ENCODE assay signal across 13 cellular contexts in the genomic region with DNA sequence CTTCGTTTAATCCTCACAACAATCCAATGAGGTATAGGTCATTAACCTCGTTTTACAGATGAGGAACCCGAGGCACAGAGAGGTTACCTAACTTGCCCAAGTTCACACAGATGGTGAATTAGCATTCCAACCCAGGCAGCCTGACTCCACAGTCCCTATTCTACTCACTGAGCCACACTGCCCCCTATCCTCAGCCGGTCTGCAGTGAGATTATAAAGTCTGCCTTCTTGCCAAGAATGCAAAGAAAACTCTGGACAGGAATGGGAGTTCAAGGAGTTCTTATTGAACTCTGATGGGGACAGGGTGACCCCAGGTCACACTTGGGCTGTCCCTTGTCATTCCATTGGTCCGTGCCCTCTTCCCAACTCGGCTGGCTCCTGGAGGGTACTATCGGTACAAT.
DNase-seq lines count a peak whose midpoint lies in the region; ATAC-seq, FAIRE-seq and TF ChIP-seq lines count a peak whose summit lies in the region.
"Had no signal": no experiment of that assay in that cellular context is flagged by ENCODE, and none has a peak within 500 bp of the region (broad histone marks: within the 10 kb centered on the region; RNA-seq: fewer than 3 reads in every experiment).

No MANE protein-coding gene starts in this region.

- no peaks in the 10 kb centered on the region for H3K36me3 Mint-ChIP-seq in WTC11
- H3K36me3 Mint-ChIP-seq: activated naive CD8-positive, alpha-beta T cell had no signal

- H3K27me3 Mint-ChIP-seq in WTC11 (ENCODE audit: low read depth): no peaks in the 10 kb centered on the region
- H3K27me3 Mint-ChIP-seq: activated naive CD8-positive, alpha-beta T cell had no signal

- peaks cover 54% of the 10 kb centered on the region for H3K4me1 Mint-ChIP-seq in WTC11

- H3K27ac Mint-ChIP-seq in WTC11: no peak overlapping the region
- H3K27ac Mint-ChIP-seq: activated naive CD8-positive, alpha-beta T cell had no signal

- no peak for TF ChIP-seq CTCF in WTC11 (IDR thresholded peaks at IDR 0.05)
- no peak for TF ChIP-seq CTCF in mucosa of descending colon (IDR thresholded peaks at IDR 0.05)

- H3K4me3 Mint-ChIP-seq in WTC11: no peak overlapping the region
- H3K4me3 Mint-ChIP-seq: activated naive CD8-positive, alpha-beta T cell had no signal

- CTCF ChIA-PET in WTC11 (lab: Charles Lee): interaction anchor here (2.0 kb wide), 1 partner anchor 10 kb away, joined by 13 read pairs; no protein-coding TSS in a partner anchor

- peak; percentile 39 for DNase-seq in NCI-H82 (lab: John Stamatoyannopoulos, UW)
- no peak for DNase-seq in NCI-H82 treated with DMSO at 0.1 percent for 48 hours (lab: John Stamatoyannopoulos, UW; ENCODE audit: unreplicated experiment)
- DNase-seq in HTR-8/SVneo (ENCODE audit: insufficient read length, low spot score): no peak
- peak; percentile 39 for DNase-seq in WTC11 (ENCODE audit: low spot score)
- DNase-seq in mucosa of descending colon: peak in 2 of 3 donors; percentile 33 to 34
- no peak for DNase-seq in GM19239 (ENCODE audit: insufficient read length, low spot score)
- DNase-seq in NCI-H774 (lab: John Stamatoyannopoulos, UW): no peak
- DNase-seq in activated CD4-positive, CD25-positive, alpha-beta regulatory T cell (lab: John Stamatoyannopoulos, UW): no peak
- DNase-seq: DMS79; posterior cingulate gyrus; SHP77 treated with DMSO at 0.1 percent for 48 hours; stimulated activated CD4-positive, alpha-beta T cell treated with anti-CD3 and anti-CD28 coated beads, Interleukin-4, amount 100 ng/mL, for 4 hours had no signal

- H3K36me3 ChIP-seq in mucosa of descending colon (ENCODE audit: low read depth): no peaks in the 10 kb centered on the region

- POLR2A ChIA-PET in WTC11 (lab: Charles Lee): no interaction called here

- intact Hi-C loops in mucosa of descending colon (cut with DNase I, micrococcal nuclease): no loop called here

- FAIRE-seq in HTR-8/SVneo (lab: Jason Lieb, UNC) (peak; percentile 31), GM19239 (lab: Jason Lieb, UNC) (no peak)

- H3K4me1 ChIP-seq in mucosa of descending colon (ENCODE audit: low read depth): no peaks in the 10 kb centered on the region

- H3K9me3 ChIP-seq in mucosa of descending colon: no peaks in the 10 kb centered on the region

- no peaks in the 10 kb centered on the region for H3K9me3 Mint-ChIP-seq in WTC11

- ATAC-seq in WTC11 (peak; percentile 71), mucosa of descending colon (peak; percentile 62)

- H3K4me3 ChIP-seq in mucosa of descending colon: no peak overlapping the region

TF ChIP-seq in WTC11, 78 proteins besides CTCF, POLR2A, EP300 and RAD21 (continues in another document):
- TF ChIP-seq, protein P1, sequence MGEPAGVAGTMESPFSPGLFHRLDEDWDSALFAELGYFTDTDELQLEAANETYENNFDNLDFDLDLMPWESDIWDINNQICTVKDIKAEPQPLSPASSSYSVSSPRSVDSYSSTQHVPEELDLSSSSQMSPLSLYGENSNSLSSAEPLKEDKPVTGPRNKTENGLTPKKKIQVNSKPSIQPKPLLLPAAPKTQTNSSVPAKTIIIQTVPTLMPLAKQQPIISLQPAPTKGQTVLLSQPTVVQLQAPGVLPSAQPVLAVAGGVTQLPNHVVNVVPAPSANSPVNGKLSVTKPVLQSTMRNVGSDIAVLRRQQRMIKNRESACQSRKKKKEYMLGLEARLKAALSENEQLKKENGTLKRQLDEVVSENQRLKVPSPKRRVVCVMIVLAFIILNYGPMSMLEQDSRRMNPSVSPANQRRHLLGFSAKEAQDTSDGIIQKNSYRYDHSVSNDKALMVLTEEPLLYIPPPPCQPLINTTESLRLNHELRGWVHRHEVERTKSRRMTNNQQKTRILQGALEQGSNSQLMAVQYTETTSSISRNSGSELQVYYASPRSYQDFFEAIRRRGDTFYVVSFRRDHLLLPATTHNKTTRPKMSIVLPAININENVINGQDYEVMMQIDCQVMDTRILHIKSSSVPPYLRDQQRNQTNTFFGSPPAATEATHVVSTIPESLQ (CRISPR knock-in tag; IDR thresholded peaks at IDR 0.05): no peak
- TF ChIP-seq NFATC4 (CRISPR knock-in tag; IDR thresholded peaks at IDR 0.05) (no peak), ZNF396 (CRISPR knock-in tag; IDR thresholded peaks at IDR 0.05; ENCODE audit: borderline replicate concordance) (no peak), CBFB (CRISPR knock-in tag; IDR thresholded peaks at IDR 0.05; ENCODE audit: low read depth) (no peak), ZNF423 (CRISPR knock-in tag; IDR thresholded peaks at IDR 0.05) (no peak), TEAD1 (CRISPR knock-in tag; IDR thresholded peaks at IDR 0.05) (no peak), SMAD3 (CRISPR knock-in tag; IDR thresholded peaks at IDR 0.05; ENCODE audit: borderline replicate concordance) (0 out of 2 replicates have a peak, but pooled peaks have one; percentile 20), SOX15 (CRISPR knock-in tag; IDR thresholded peaks at IDR 0.05) (no peak), ZNF232 (CRISPR knock-in tag; IDR thresholded peaks at IDR 0.05) (0 out of 2 replicates have a peak, but pooled peaks have one; percentile 33), ZNF121 (CRISPR knock-in tag; IDR thresholded peaks at IDR 0.05) (peak; percentile 74; the same call in 1 of the 2 replicates), NFYB (CRISPR knock-in tag; conservative IDR thresholded peaks at IDR 0.05; ENCODE audit: low read depth) (no peak), ESRRA (CRISPR knock-in tag; IDR thresholded peaks at IDR 0.05; ENCODE audit: borderline replicate concordance) (no peak)
- TF ChIP-seq, protein P2, sequence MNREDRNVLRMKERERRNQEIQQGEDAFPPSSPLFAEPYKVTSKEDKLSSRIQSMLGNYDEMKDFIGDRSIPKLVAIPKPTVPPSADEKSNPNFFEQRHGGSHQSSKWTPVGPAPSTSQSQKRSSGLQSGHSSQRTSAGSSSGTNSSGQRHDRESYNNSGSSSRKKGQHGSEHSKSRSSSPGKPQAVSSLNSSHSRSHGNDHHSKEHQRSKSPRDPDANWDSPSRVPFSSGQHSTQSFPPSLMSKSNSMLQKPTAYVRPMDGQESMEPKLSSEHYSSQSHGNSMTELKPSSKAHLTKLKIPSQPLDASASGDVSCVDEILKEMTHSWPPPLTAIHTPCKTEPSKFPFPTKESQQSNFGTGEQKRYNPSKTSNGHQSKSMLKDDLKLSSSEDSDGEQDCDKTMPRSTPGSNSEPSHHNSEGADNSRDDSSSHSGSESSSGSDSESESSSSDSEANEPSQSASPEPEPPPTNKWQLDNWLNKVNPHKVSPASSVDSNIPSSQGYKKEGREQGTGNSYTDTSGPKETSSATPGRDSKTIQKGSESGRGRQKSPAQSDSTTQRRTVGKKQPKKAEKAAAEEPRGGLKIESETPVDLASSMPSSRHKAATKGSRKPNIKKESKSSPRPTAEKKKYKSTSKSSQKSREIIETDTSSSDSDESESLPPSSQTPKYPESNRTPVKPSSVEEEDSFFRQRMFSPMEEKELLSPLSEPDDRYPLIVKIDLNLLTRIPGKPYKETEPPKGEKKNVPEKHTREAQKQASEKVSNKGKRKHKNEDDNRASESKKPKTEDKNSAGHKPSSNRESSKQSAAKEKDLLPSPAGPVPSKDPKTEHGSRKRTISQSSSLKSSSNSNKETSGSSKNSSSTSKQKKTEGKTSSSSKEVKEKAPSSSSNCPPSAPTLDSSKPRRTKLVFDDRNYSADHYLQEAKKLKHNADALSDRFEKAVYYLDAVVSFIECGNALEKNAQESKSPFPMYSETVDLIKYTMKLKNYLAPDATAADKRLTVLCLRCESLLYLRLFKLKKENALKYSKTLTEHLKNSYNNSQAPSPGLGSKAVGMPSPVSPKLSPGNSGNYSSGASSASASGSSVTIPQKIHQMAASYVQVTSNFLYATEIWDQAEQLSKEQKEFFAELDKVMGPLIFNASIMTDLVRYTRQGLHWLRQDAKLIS (CRISPR knock-in tag; IDR thresholded peaks at IDR 0.05; ENCODE audit: borderline replicate concordance): no peak
- TF ChIP-seq, protein P3, sequence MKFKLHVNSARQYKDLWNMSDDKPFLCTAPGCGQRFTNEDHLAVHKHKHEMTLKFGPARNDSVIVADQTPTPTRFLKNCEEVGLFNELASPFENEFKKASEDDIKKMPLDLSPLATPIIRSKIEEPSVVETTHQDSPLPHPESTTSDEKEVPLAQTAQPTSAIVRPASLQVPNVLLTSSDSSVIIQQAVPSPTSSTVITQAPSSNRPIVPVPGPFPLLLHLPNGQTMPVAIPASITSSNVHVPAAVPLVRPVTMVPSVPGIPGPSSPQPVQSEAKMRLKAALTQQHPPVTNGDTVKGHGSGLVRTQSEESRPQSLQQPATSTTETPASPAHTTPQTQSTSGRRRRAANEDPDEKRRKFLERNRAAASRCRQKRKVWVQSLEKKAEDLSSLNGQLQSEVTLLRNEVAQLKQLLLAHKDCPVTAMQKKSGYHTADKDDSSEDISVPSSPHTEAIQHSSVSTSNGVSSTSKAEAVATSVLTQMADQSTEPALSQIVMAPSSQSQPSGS (CRISPR knock-in tag; IDR thresholded peaks at IDR 0.05; ENCODE audit: borderline replicate concordance, low read depth): no peak
- TF ChIP-seq, protein P4, sequence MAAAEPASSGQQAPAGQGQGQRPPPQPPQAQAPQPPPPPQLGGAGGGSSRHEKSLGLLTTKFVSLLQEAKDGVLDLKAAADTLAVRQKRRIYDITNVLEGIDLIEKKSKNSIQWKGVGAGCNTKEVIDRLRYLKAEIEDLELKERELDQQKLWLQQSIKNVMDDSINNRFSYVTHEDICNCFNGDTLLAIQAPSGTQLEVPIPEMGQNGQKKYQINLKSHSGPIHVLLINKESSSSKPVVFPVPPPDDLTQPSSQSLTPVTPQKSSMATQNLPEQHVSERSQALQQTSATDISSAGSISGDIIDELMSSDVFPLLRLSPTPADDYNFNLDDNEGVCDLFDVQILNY (CRISPR knock-in tag; IDR thresholded peaks at IDR 0.05): no peak
- TF ChIP-seq, protein P5, sequence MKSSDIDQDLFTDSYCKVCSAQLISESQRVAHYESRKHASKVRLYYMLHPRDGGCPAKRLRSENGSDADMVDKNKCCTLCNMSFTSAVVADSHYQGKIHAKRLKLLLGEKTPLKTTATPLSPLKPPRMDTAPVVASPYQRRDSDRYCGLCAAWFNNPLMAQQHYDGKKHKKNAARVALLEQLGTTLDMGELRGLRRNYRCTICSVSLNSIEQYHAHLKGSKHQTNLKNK (CRISPR knock-in tag; IDR thresholded peaks at IDR 0.05): no peak

Comparison
In these comparisons a context has a peak if more than half of its experiments do, and no peak if none do; other contexts are left out.
1. DNase-seq: peak in NCI-H82 (single experiment), WTC11 (single experiment) and mucosa of descending colon (2 of 3); none in NCI-H82 treated with DMSO at 0.1 percent for 48 hours (single experiment), HTR-8/SVneo (single experiment), GM19239 (single experiment), NCI-H774 (single experiment) and activated CD4-positive, CD25-positive, alpha-beta regulatory T cell (0 of 4).